Comparison of ENCODE assay signal across 1 cellular context in the genomic region with DNA sequence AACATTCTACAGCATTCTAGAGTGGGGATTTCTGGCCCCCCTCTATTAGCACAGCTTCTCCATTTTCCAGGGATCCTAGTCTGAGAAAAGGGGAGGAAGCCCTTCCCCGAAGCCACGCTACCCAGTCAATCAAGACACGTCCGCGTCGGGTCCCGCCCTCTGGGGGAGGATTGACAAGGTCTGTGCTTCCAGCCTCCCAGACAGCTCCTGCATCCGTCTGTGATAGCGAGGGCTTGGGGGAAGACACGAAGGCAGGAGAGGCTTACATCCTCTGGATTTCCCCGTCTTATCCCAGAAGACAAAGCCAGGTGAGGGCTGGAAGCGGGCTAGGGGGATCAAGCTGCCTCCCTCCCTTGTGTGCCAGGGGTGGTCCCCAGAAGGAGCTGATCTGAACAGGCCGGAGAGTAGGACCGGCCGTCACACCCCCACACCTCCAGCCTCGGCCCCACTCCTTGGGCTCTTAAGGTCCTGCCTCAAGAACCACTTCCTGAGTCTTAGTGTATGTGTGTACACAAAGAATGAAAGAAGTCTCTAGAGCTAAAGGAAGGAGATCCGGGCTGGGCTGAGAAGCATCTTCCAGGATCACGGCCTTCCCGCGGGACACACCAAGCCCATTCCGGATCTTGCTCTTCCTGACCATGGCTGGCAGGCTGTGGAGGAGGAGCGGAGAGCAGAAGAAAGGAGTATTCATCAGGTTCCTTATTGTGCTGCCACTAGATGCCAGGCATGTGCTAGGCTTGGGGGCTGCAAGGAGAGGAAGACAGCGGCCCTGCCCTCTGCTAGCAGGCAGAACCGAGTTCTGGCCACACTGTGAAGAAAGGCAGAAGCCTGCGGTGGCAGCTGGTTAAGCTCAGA.
A peak's percentile ranks its signal among the peaks of the same experiment; 100 is the strongest.
TF ChIP-seq lines count a peak whose summit lies in the region.

No MANE protein-coding gene starts in this region.

TF ChIP-seq in HCT116, 20 proteins besides CTCF, POLR2A, EP300 and RAD21:
- no peak for TF ChIP-seq SRF (IDR thresholded peaks at IDR 0.05; ENCODE audit: low read depth)
- TF ChIP-seq, protein P1, sequence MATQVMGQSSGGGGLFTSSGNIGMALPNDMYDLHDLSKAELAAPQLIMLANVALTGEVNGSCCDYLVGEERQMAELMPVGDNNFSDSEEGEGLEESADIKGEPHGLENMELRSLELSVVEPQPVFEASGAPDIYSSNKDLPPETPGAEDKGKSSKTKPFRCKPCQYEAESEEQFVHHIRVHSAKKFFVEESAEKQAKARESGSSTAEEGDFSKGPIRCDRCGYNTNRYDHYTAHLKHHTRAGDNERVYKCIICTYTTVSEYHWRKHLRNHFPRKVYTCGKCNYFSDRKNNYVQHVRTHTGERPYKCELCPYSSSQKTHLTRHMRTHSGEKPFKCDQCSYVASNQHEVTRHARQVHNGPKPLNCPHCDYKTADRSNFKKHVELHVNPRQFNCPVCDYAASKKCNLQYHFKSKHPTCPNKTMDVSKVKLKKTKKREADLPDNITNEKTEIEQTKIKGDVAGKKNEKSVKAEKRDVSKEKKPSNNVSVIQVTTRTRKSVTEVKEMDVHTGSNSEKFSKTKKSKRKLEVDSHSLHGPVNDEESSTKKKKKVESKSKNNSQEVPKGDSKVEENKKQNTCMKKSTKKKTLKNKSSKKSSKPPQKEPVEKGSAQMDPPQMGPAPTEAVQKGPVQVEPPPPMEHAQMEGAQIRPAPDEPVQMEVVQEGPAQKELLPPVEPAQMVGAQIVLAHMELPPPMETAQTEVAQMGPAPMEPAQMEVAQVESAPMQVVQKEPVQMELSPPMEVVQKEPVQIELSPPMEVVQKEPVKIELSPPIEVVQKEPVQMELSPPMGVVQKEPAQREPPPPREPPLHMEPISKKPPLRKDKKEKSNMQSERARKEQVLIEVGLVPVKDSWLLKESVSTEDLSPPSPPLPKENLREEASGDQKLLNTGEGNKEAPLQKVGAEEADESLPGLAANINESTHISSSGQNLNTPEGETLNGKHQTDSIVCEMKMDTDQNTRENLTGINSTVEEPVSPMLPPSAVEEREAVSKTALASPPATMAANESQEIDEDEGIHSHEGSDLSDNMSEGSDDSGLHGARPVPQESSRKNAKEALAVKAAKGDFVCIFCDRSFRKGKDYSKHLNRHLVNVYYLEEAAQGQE (IDR thresholded peaks at IDR 0.05; ENCODE audit: low read depth): no peak
- peak; percentile 57; the same call in 1 of the 2 replicates for TF ChIP-seq POLR2AphosphoS5 (IDR thresholded peaks at IDR 0.05; ENCODE audit: low read depth, low read length)
TF ChIP-seq in HCT116: peak in this region for 1.
